Comparison of ENCODE assay signal across 17 cellular contexts in the genomic region with DNA sequence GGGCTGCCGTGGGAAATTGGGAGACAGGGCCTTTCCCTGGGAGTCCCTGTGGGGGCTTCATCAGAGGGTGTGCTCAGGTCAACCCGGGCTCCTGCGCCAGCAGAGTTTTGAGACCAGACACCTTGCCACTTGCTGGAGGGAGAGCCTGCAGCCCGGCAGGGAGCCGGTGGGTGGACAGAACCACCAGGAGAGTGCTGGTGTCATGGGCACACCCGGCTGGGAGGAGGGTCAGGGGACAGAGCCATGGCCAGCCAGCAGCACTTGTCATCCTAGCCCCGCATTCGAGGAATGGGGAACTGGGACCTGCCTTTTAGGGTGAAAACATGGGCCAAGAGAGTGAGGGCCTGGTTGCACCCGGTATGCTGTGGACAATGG.
DNase-seq lines count a peak whose midpoint lies in the region; ATAC-seq and TF ChIP-seq lines count a peak whose summit lies in the region.
"Had no signal": no experiment of that assay in that cellular context is flagged by ENCODE, and none has a peak within 500 bp of the region (broad histone marks: within the 10 kb centered on the region; RNA-seq: fewer than 3 reads in every experiment).

No MANE protein-coding gene starts in this region.

- peaks cover 47% of the 10 kb centered on the region for H3K4me1 ChIP-seq in BLaER1
- peaks cover 35% of the 10 kb centered on the region for H3K4me1 ChIP-seq in mesenchymal stem cell (ENCODE audit: control insufficient read depth, insufficient read depth, low read depth, low read length)
- H3K4me1 ChIP-seq in smooth muscle cell (ENCODE audit: low read depth), result peaks cover 8% of the 10 kb centered on the region

- in situ Hi-C loops in ACHN (cut with HindIII; ENCODE audit: low pct_ligation_motif_present, low pct_unique_long_range_greater_than_20kb, low sequenced_read_pairs), result no loop called here

- peak overlapping the region in 1 of 2 experiments; percentile 7 for H2BK12ac ChIP-seq in mesenchymal stem cell (ENCODE audit: low read length in 2 of 2)

- H3K14ac ChIP-seq in mesenchymal stem cell (ENCODE audit: low read length in 2 of 2), result peak overlapping the region in 1 of 2 experiments; percentile 88

- no peaks in the 10 kb centered on the region for H3K9me3 ChIP-seq in BLaER1
- H3K9me3 ChIP-seq in mesenchymal stem cell (ENCODE audit: control insufficient read depth, low read length), result no peaks in the 10 kb centered on the region
- H3K9me3 ChIP-seq in smooth muscle cell (replicated peaks; ENCODE audit: low read depth), result no peaks in the 10 kb centered on the region

- no peak overlapping the region for H2AFZ ChIP-seq in mesenchymal stem cell (ENCODE audit: low read depth, low read length)
- H2AFZ ChIP-seq in smooth muscle cell (ENCODE audit: low read depth), result no peak overlapping the region

- H3K27ac ChIP-seq in BLaER1, result peak overlapping the region; percentile 53
- peak overlapping the region; percentile 73 for H3K27ac ChIP-seq in mesenchymal stem cell (ENCODE audit: low read length, poor library complexity, severe bottlenecking)
- H3K27ac ChIP-seq in smooth muscle cell (ENCODE audit: low read depth), result peak overlapping the region; percentile 49

- peaks cover 13% of the 10 kb centered on the region for H3K36me3 Mint-ChIP-seq in endothelial cell (ENCODE audit: low read depth, unreplicated experiment)
- peaks cover 4% of the 10 kb centered on the region for H3K36me3 Mint-ChIP-seq in activated naive CD4-positive, alpha-beta T cell treated with anti-CD3 and anti-CD28 coated beads, Interleukin-2, amount 10 ng/mL, durations not matched to agents 7 days and 5 days

- no peak overlapping the region for H3K4me3 Mint-ChIP-seq in endothelial cell (ENCODE audit: unreplicated experiment)
- H3K4me3 Mint-ChIP-seq in activated naive CD4-positive, alpha-beta T cell treated with anti-CD3 and anti-CD28 coated beads, Interleukin-2, amount 10 ng/mL, durations not matched to agents 7 days and 5 days, result no peak overlapping the region
- H3K4me3 Mint-ChIP-seq: activated CD8-positive, alpha-beta memory T cell treated with anti-CD3 and anti-CD28 coated beads, Interleukin-2, amount 10 ng/mL, durations not matched to agents 7 days and 5 days; mesothelial cell of epicardium; stimulated activated effector memory CD8-positive, alpha-beta T cell treated with anti-CD3 and anti-CD28 coated beads, Interleukin-12 subunit alpha, Interleukin-12 subunit beta, amount 100 ng/mL, for 72 hours had no signal

- DNase-seq in endothelial cell (ENCODE audit: low spot score) (no peak), mesenchymal stem cell (no peak), smooth muscle cell (lab: John Stamatoyannopoulos, UW; ENCODE audit: unreplicated experiment) (no peak), ACHN (no peak), DMS79 treated with DMSO at 0.1 percent for 48 hours (lab: John Stamatoyannopoulos, UW) (no peak)
- no peak for DNase-seq in activated naive CD4-positive, alpha-beta T cell treated with anti-CD3 and anti-CD28 coated beads, Interleukin-2, amount 10 ng/mL, durations not matched to agents 7 days and 5 days
- DNase-seq: activated CD8-positive, alpha-beta memory T cell treated with anti-CD3 and anti-CD28 coated beads, Interleukin-2, amount 10 ng/mL, durations not matched to agents 7 days and 5 days; activated effector memory CD4-positive, alpha-beta T cell treated with Interleukin-2 at 50 U/mL for 16 hours; amniotic stem cell; DND-41; NCI-H1436 treated with DMSO at 0.1 percent for 48 hours; NCI-H82; T-helper 9 cell had no signal

- H3K79me1 ChIP-seq in mesenchymal stem cell (replicated peaks; ENCODE audit: low read length, poor library complexity, severe bottlenecking), result peaks cover 64% of the 10 kb centered on the region

- CTCF ChIA-PET in activated naive CD4-positive, alpha-beta T cell treated with anti-CD3 and anti-CD28 coated beads, Interleukin-2, amount 10 ng/mL, durations not matched to agents 7 days and 5 days (lab: Charles Lee), result no interaction called here

- no peaks in the 10 kb centered on the region for H3K27me3 ChIP-seq in BLaER1
- no peaks in the 10 kb centered on the region for H3K27me3 ChIP-seq in mesenchymal stem cell (ENCODE audit: control insufficient read depth in 1 of 2, insufficient read depth in 1 of 2, low read length in 2 of 2)
- H3K27me3 ChIP-seq in smooth muscle cell (ENCODE audit: low read depth), result no peaks in the 10 kb centered on the region

- H2BK5ac ChIP-seq in mesenchymal stem cell (ENCODE audit: low read depth, low read length, poor library complexity, severe bottlenecking), result no peak overlapping the region

- peak overlapping the region; percentile 33 for H2AK5ac ChIP-seq in mesenchymal stem cell (ENCODE audit: low read length, severe bottlenecking)

- TF ChIP-seq CTCF in endothelial cell (IDR thresholded peaks at IDR 0.05; ENCODE audit: unreplicated experiment), result no peak
- TF ChIP-seq CTCF in smooth muscle cell (IDR thresholded peaks at IDR 0.05; ENCODE audit: borderline replicate concordance, insufficient read depth, poor library complexity, severe bottlenecking), result no peak

- peaks cover 30% of the 10 kb centered on the region for H3K4me1 Mint-ChIP-seq in endothelial cell (ENCODE audit: unreplicated experiment)
- peaks cover 10% of the 10 kb centered on the region for H3K4me1 Mint-ChIP-seq in activated naive CD4-positive, alpha-beta T cell treated with anti-CD3 and anti-CD28 coated beads, Interleukin-2, amount 10 ng/mL, durations not matched to agents 7 days and 5 days

- no peak overlapping the region for H3K9ac ChIP-seq in BLaER1
- no peak overlapping the region for H3K9ac ChIP-seq in mesenchymal stem cell (ENCODE audit: low read length)
- H3K9ac ChIP-seq in smooth muscle cell (ENCODE audit: low read depth), result no peak overlapping the region

- no peak overlapping the region for H3K4me3 ChIP-seq in BLaER1
- H3K4me3 ChIP-seq in mesenchymal stem cell (ENCODE audit: insufficient read depth in 1 of 2, low read depth in 1 of 2, low read length in 2 of 2), result peak overlapping the region in 1 of 2 experiments; percentile 17
- H3K4me3 ChIP-seq in smooth muscle cell, result no peak overlapping the region

- ATAC-seq in GM21529 (IDR thresholded peaks at IDR 0.05; ENCODE audit: unreplicated experiment), result no peak
- ATAC-seq: activated CD8-positive, alpha-beta memory T cell treated with anti-CD3 and anti-CD28 coated beads, Interleukin-2, amount 10 ng/mL, durations not matched to agents 7 days and 5 days; stimulated activated effector memory CD8-positive, alpha-beta T cell treated with anti-CD3 and anti-CD28 coated beads, Interleukin-12 subunit alpha, Interleukin-12 subunit beta, amount 100 ng/mL, for 72 hours had no signal

- H3K36me3 ChIP-seq in BLaER1 (peaks cover 44% of the 10 kb centered on the region), mesenchymal stem cell (ENCODE audit: control insufficient read depth in 1 of 2, insufficient read depth in 2 of 2, low read depth in 1 of 2, low read length in 2 of 2) (peaks cover 17 to 35% of the 10 kb centered on the region in 2 experiments), smooth muscle cell (ENCODE audit: low read depth) (no peaks in the 10 kb centered on the region)

- no peak overlapping the region for H3K23ac ChIP-seq in mesenchymal stem cell (ENCODE audit: low read length in 2 of 2)

- peak overlapping the region; percentile 68 for H3K4me2 ChIP-seq in BLaER1
- H3K4me2 ChIP-seq in mesenchymal stem cell (ENCODE audit: low read length, poor library complexity, severe bottlenecking), result no peak overlapping the region
- H3K4me2 ChIP-seq in smooth muscle cell, result no peak overlapping the region

- peak overlapping the region; percentile 37 to 76 for H3K18ac ChIP-seq in mesenchymal stem cell (ENCODE audit: low read depth in 1 of 2, low read length in 2 of 2)

- H3F3A ChIP-seq in smooth muscle cell (ENCODE audit: low read depth), result no peaks in the 10 kb centered on the region

- H3K27me3 Mint-ChIP-seq in endothelial cell (ENCODE audit: unreplicated experiment), result peaks cover 5% of the 10 kb centered on the region
- H3K27me3 Mint-ChIP-seq in activated naive CD4-positive, alpha-beta T cell treated with anti-CD3 and anti-CD28 coated beads, Interleukin-2, amount 10 ng/mL, durations not matched to agents 7 days and 5 days, result no peaks in the 10 kb centered on the region
- H3K27me3 Mint-ChIP-seq: activated CD8-positive, alpha-beta memory T cell treated with anti-CD3 and anti-CD28 coated beads, Interleukin-2, amount 10 ng/mL, durations not matched to agents 7 days and 5 days had no signal

- peak overlapping the region; percentile 1 for H4K8ac ChIP-seq in mesenchymal stem cell (ENCODE audit: low read length)

- 94% methylated on average over 9 of the region's 9 CpGs for WGBS in mesenchymal stem cell
- 95% methylated on average over 9 of the region's 9 CpGs for WGBS in smooth muscle cell (ENCODE audit: low lambda C conversion rate)

- peak overlapping the region; percentile 42 to 94 for H3K4ac ChIP-seq in mesenchymal stem cell (ENCODE audit: low read depth in 1 of 2, low read length in 2 of 2)

- no peaks in the 10 kb centered on the region for H3K79me2 ChIP-seq in smooth muscle cell (ENCODE audit: low read depth)

- H3K27ac Mint-ChIP-seq in endothelial cell (ENCODE audit: unreplicated experiment), result peak overlapping the region; percentile 89
- no peak overlapping the region for H3K27ac Mint-ChIP-seq in activated naive CD4-positive, alpha-beta T cell treated with anti-CD3 and anti-CD28 coated beads, Interleukin-2, amount 10 ng/mL, durations not matched to agents 7 days and 5 days
- H3K27ac Mint-ChIP-seq: activated CD8-positive, alpha-beta memory T cell treated with anti-CD3 and anti-CD28 coated beads, Interleukin-2, amount 10 ng/mL, durations not matched to agents 7 days and 5 days; stimulated activated effector memory CD8-positive, alpha-beta T cell treated with anti-CD3 and anti-CD28 coated beads, Interleukin-12 subunit alpha, Interleukin-12 subunit beta, amount 100 ng/mL, for 72 hours had no signal

- H4K91ac ChIP-seq in mesenchymal stem cell (ENCODE audit: low read length), result peak overlapping the region; percentile 5

- no peak overlapping the region for H2BK120ac ChIP-seq in mesenchymal stem cell (ENCODE audit: low read depth, low read length)

- H2BK15ac ChIP-seq in mesenchymal stem cell (ENCODE audit: low read depth, poor library complexity, severe bottlenecking), result no peak overlapping the region

- no peaks in the 10 kb centered on the region for H3K9me3 Mint-ChIP-seq in endothelial cell (ENCODE audit: unreplicated experiment)
- no peaks in the 10 kb centered on the region for H3K9me3 Mint-ChIP-seq in activated naive CD4-positive, alpha-beta T cell treated with anti-CD3 and anti-CD28 coated beads, Interleukin-2, amount 10 ng/mL, durations not matched to agents 7 days and 5 days
- H3K9me3 Mint-ChIP-seq: mesothelial cell of epicardium; stimulated activated effector memory CD8-positive, alpha-beta T cell treated with anti-CD3 and anti-CD28 coated beads, Interleukin-12 subunit alpha, Interleukin-12 subunit beta, amount 100 ng/mL, for 72 hours had no signal

- H4K20me1 ChIP-seq in BLaER1, result peaks cover 72% of the 10 kb centered on the region
- peaks cover 51% of the 10 kb centered on the region for H4K20me1 ChIP-seq in smooth muscle cell (ENCODE audit: low read depth)
